ENCODE assay signal across 8 cellular contexts in genomic region chr9:5582835-5583195, GRCh38. TPM values are rescaled to one million over a fixed set of nuclear protein-coding genes. Genes with fewer than 3 reads are reported as not detected.
A peak's percentile ranks its signal among the peaks of the same experiment; 100 is the strongest.
DNase-seq lines count a peak whose midpoint lies in the region; ATAC-seq and TF ChIP-seq lines count a peak whose summit lies in the region.

No MANE protein-coding gene starts in this region.

- H3K9me3 ChIP-seq in gastroesophageal sphincter (no peaks in the 10 kb centered on the region), thoracic aorta (no peaks in the 10 kb centered on the region)

- TF ChIP-seq POLR2A in gastroesophageal sphincter (IDR thresholded peaks at IDR 0.05) = no peak

- peaks cover 3% of the 10 kb centered on the region for H3K9me3 Mint-ChIP-seq in activated naive CD4-positive, alpha-beta T cell treated with anti-CD3 and anti-CD28 coated beads for 36 hours
- no peaks in the 10 kb centered on the region for H3K9me3 Mint-ChIP-seq in activated B cell treated with CpG ODN at 0.5 μM for 24 hours

- peak overlapping the region; percentile 27 for H3K4me3 Mint-ChIP-seq in activated naive CD4-positive, alpha-beta T cell treated with anti-CD3 and anti-CD28 coated beads for 36 hours
- peak overlapping the region; percentile 71 for H3K4me3 Mint-ChIP-seq in activated B cell treated with CpG ODN at 0.5 μM for 24 hours

- H3K4me1 Mint-ChIP-seq in activated naive CD4-positive, alpha-beta T cell treated with anti-CD3 and anti-CD28 coated beads for 36 hours (ENCODE audit: low read depth) = peaks cover 66% of the 10 kb centered on the region
- H3K4me1 Mint-ChIP-seq in activated B cell treated with CpG ODN at 0.5 μM for 24 hours = peaks cover 89% of the 10 kb centered on the region

- no peak for TF ChIP-seq CTCF in activated B cell treated with CpG ODN at 0.5 μM for 24 hours (IDR thresholded peaks at IDR 0.05)
- TF ChIP-seq CTCF in gastroesophageal sphincter (IDR thresholded peaks at IDR 0.05) = no peak
- TF ChIP-seq CTCF in thoracic aorta (IDR thresholded peaks at IDR 0.05) = no peak
- no peak for TF ChIP-seq CTCF in omental fat pad (IDR thresholded peaks at IDR 0.05)

- peaks cover 0 to 11% (median 5%) of the 10 kb centered on the region in 3 donors for H3K4me1 ChIP-seq in gastroesophageal sphincter
- H3K4me1 ChIP-seq in thoracic aorta (ENCODE audit: control insufficient read depth in 1 of 2, low read depth in 2 of 2) = peaks cover 8 to 24% of the 10 kb centered on the region in 2 donors

- no peak overlapping the region for H3K4me3 ChIP-seq in gastroesophageal sphincter
- no peak overlapping the region for H3K4me3 ChIP-seq in thoracic aorta

- H3K27me3 Mint-ChIP-seq in activated naive CD4-positive, alpha-beta T cell treated with anti-CD3 and anti-CD28 coated beads for 36 hours (ENCODE audit: low read depth) = no peaks in the 10 kb centered on the region
- H3K27me3 Mint-ChIP-seq in activated B cell treated with CpG ODN at 0.5 μM for 24 hours = no peaks in the 10 kb centered on the region

- peak overlapping the region in 1 of 4 donors; percentile 26 for H3K27ac ChIP-seq in gastroesophageal sphincter
- H3K27ac ChIP-seq in thoracic aorta = peak overlapping the region; percentile 38 to 45

- TF ChIP-seq EP300 in gastroesophageal sphincter (IDR thresholded peaks at IDR 0.05) = no peak

- ATAC-seq in HG02970 (IDR thresholded peaks at IDR 0.05; ENCODE audit: low FRiP score, unreplicated experiment) (peak; percentile 58), activated B cell treated with CpG ODN at 0.5 μM for 24 hours (ENCODE audit: low read depth) (peak; percentile 62), gastroesophageal sphincter (peak; percentile 57), thoracic aorta (ENCODE audit: insufficient number of reproducible peaks, low FRiP score, low read depth) (no peak), omental fat pad (ENCODE audit: low FRiP score) (no peak)

- POLR2A ChIA-PET in activated B cell treated with CpG ODN at 0.5 μM for 24 hours (lab: Charles Lee) = interaction anchor here (0.6 to 9.3 kb wide), 36 partner anchors 7 to 1099 kb away, joined by 3 to 178 read pairs (median 5); partner anchors contain the start of genes CD274, CDC37L1, PDCD1LG2 and PLGRKT

- peak overlapping the region; percentile 78 for H3K27ac Mint-ChIP-seq in activated naive CD4-positive, alpha-beta T cell treated with anti-CD3 and anti-CD28 coated beads for 36 hours
- peak overlapping the region; percentile 99 for H3K27ac Mint-ChIP-seq in activated B cell treated with CpG ODN at 0.5 μM for 24 hours

- DNase-seq in activated naive CD4-positive, alpha-beta T cell treated with anti-CD3 and anti-CD28 coated beads for 36 hours = peak; percentile 72
- DNase-seq in activated naive CD4-positive, alpha-beta T cell treated with Interleukin-2 at 50 U/mL for 16 hours = no peak
- peak; percentile 45 for DNase-seq in activated B cell treated with CpG ODN at 0.5 μM for 24 hours
- no peak for DNase-seq in thoracic aorta (ENCODE audit: low spot score)
- no peak for DNase-seq in MV-4-11 (lab: John Stamatoyannopoulos, UW)
- no peak for DNase-seq in omental fat pad (ENCODE audit: low spot score)

- H3K36me3 ChIP-seq in gastroesophageal sphincter (no peaks in the 10 kb centered on the region), thoracic aorta (no peaks in the 10 kb centered on the region)

- intact Hi-C loops in activated naive CD4-positive, alpha-beta T cell treated with anti-CD3 and anti-CD28 coated beads for 36 hours (cut with micrococcal nuclease) = loop anchor here (1.0 to 10.0 kb wide), 3 partner anchors 90 to 908 kb away; partner anchors contain the start of genes AK3 and CDC37L1
- intact Hi-C loops in activated B cell treated with CpG ODN at 0.5 μM for 24 hours (cut with micrococcal nuclease) = loop anchor here (1.0 to 2.0 kb wide), 8 partner anchors 8 to 145 kb away; partner anchors contain the start of genes CD274 and PDCD1LG2

- peaks cover 4% of the 10 kb centered on the region for H3K36me3 Mint-ChIP-seq in activated naive CD4-positive, alpha-beta T cell treated with anti-CD3 and anti-CD28 coated beads for 36 hours (ENCODE audit: low read depth)
- H3K36me3 Mint-ChIP-seq in activated B cell treated with CpG ODN at 0.5 μM for 24 hours (ENCODE audit: low read depth) = peaks cover 9% of the 10 kb centered on the region

- WGBS in gastroesophageal sphincter (ENCODE audit: low coverage in 1 of 2), 2 donors = 4 to 14% methylated on average over 2 of the region's 2 CpGs

- H3K27me3 ChIP-seq in gastroesophageal sphincter (no peaks in the 10 kb centered on the region), thoracic aorta (replicated peaks; ENCODE audit: insufficient read depth) (no peaks in the 10 kb centered on the region)

- CTCF ChIA-PET in activated naive CD4-positive, alpha-beta T cell treated with anti-CD3 and anti-CD28 coated beads for 36 hours (lab: Charles Lee) = interaction anchor here (0.5 to 2.1 kb wide), 9 partner anchors 18 to 823 kb away, joined by 3 to 12 read pairs (median 4); partner anchors contain the start of genes CD274 and PLGRKT
- CTCF ChIA-PET in activated B cell treated with CpG ODN at 0.5 μM for 24 hours (lab: Charles Lee) = interaction anchor here (0.6 to 3.3 kb wide), 11 partner anchors 15 to 395 kb away, joined by 3 to 27 read pairs (median 4); partner anchors contain the start of genes CD274 and PLGRKT

RNA-seq across cellular contexts. Expression of gene RIC1, which starts 46.1 kb away (rescaled TPM):
- total RNA-seq in activated naive CD4-positive, alpha-beta T cell treated with anti-CD3 and anti-CD28 coated beads for 36 hours = 10 to 100 TPM; 14.5 to 16.4 TPM
- 68.1 and 85.0 TPM in 2 replicates for total RNA-seq in activated B cell treated with CpG ODN at 0.5 μM for 24 hours
- total RNA-seq in gastroesophageal sphincter = 10 to 100 TPM; 39.2 to 60.5 (median 47.2) TPM
- 10 to 100 TPM; 44.5 to 49.4 TPM for total RNA-seq in thoracic aorta
- 10 to 100 TPM; 27.4 to 62.3 (median 36.1) TPM for total RNA-seq in omental fat pad

Comparison
In these comparisons a context has a peak if more than half of its experiments do, and no peak if none do; other contexts are left out.
1. DNase-seq: peak in activated naive CD4-positive, alpha-beta T cell treated with anti-CD3 and anti-CD28 coated beads for 36 hours (single experiment) and activated B cell treated with CpG ODN at 0.5 μM for 24 hours (single experiment); none in activated naive CD4-positive, alpha-beta T cell treated with Interleukin-2 at 50 U/mL for 16 hours (single experiment), thoracic aorta (single experiment), MV-4-11 (single experiment) and omental fat pad (single experiment).
2. ATAC-seq: peak in HG02970 (single experiment), activated B cell treated with CpG ODN at 0.5 μM for 24 hours (single experiment) and gastroesophageal sphincter (single experiment); none in thoracic aorta (single experiment) and omental fat pad (single experiment).